In the genomic region with DNA sequence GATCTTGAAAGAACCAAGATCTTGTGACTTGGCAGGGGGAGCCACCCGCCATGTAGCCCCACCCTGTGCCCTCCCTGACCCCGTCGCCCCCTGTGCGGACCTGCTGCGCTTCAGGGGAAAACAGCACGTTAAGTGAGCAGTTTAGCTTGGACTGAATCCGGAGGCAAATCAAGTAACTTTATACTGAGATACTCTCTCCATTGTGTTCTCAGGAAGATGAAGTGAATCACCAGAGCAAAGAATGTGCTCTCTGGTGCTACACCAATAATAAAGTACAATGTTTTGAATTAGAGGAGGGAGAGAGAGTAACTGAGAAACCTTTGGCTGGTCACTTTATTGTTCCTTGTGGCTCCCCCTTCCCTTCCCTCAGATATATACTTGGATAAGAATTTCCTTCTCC, we compare ENCODE assay signal across 22 cellular contexts.
DNase-seq lines count a peak whose midpoint lies in the region; ATAC-seq and TF ChIP-seq lines count a peak whose summit lies in the region.
"Had no signal": no experiment of that assay in that cellular context is flagged by ENCODE, and none has a peak within 500 bp of the region (broad histone marks: within the 10 kb centered on the region; RNA-seq: fewer than 3 reads in every experiment).

No MANE protein-coding gene starts in this region.

- H3K4me3 ChIP-seq in esophagus muscularis mucosa (no peak overlapping the region), mesenchymal stem cell (ENCODE audit: insufficient read depth in 1 of 2, low read depth in 1 of 2, low read length in 2 of 2) (no peak overlapping the region)
- H3K4me3 ChIP-seq: dorsolateral prefrontal cortex, transverse colon had no signal

- H2BK120ac ChIP-seq in mesenchymal stem cell (ENCODE audit: low read depth, low read length), result no peak overlapping the region

- H3K27me3 ChIP-seq in esophagus muscularis mucosa (no peaks in the 10 kb centered on the region), mesenchymal stem cell (ENCODE audit: control insufficient read depth in 1 of 2, insufficient read depth in 1 of 2, low read length in 2 of 2) (peaks cover 0 to 6% of the 10 kb centered on the region in 2 experiments)
- H3K27me3 ChIP-seq: transverse colon had no signal

- intact Hi-C loops in esophagus muscularis mucosa (cut with DNase I), result no loop called here

- no peak overlapping the region for H2BK15ac ChIP-seq in mesenchymal stem cell (ENCODE audit: low read depth, poor library complexity, severe bottlenecking)

- no peak overlapping the region for H3K4me2 ChIP-seq in mesenchymal stem cell (ENCODE audit: low read length, poor library complexity, severe bottlenecking)

- H3K18ac ChIP-seq in mesenchymal stem cell (ENCODE audit: low read depth in 1 of 2, low read length in 2 of 2), result no peak overlapping the region

- H3K36me3 ChIP-seq in esophagus muscularis mucosa, result no peaks in the 10 kb centered on the region
- no peaks in the 10 kb centered on the region for H3K36me3 ChIP-seq in mesenchymal stem cell (ENCODE audit: control insufficient read depth in 1 of 2, insufficient read depth in 2 of 2, low read depth in 1 of 2, low read length in 2 of 2)
- H3K36me3 ChIP-seq: transverse colon had no signal

- H2AK5ac ChIP-seq in mesenchymal stem cell (ENCODE audit: low read length, severe bottlenecking), result no peak overlapping the region

- DNase-seq in AG08395 (ENCODE audit: low spot score) (peak; percentile 56), HT1080 (ENCODE audit: low read depth) (peak; percentile 42), esophagus muscularis mucosa (ENCODE audit: extremely low spot score) (peak; percentile 72), mesenchymal stem cell (no peak), Ammon's horn (ENCODE audit: low spot score) (no peak), GOT3 (lab: John Stamatoyannopoulos, UW) (no peak)
- DNase-seq: activated naive CD8-positive, alpha-beta T cell treated with anti-CD3 and anti-CD28 coated beads for 36 hours; dorsolateral prefrontal cortex; hippocampal formation; Kasumi-1; midbrain; NCI-H1417; NCI-H526 treated with DMSO at 0.1 percent for 48 hours; retina; SHP77 treated with DMSO at 0.1 percent for 48 hours; stimulated activated CD4-positive, alpha-beta T cell treated with anti-CD3 and anti-CD28 coated beads, Interleukin-1b, Interleukin-23, amount 100 ng/mL, for 48 hours; stimulated activated naive CD8-positive, alpha-beta T cell treated with anti-CD3 and anti-CD28 coated beads, Interleukin-15, Interleukin-2, amounts not matched to agents 100 U/mL and 50 U/mL, for 24 hours; transverse colon had no signal

- H4K8ac ChIP-seq in mesenchymal stem cell (ENCODE audit: low read length), result no peak overlapping the region

- no peaks in the 10 kb centered on the region for H3K79me1 ChIP-seq in mesenchymal stem cell (replicated peaks; ENCODE audit: low read length, poor library complexity, severe bottlenecking)

- H2BK5ac ChIP-seq in mesenchymal stem cell (ENCODE audit: low read depth, low read length, poor library complexity, severe bottlenecking), result no peak overlapping the region

- H2AFZ ChIP-seq in mesenchymal stem cell (ENCODE audit: low read depth, low read length), result no peak overlapping the region

- no peak overlapping the region for H3K4ac ChIP-seq in mesenchymal stem cell (ENCODE audit: low read depth in 1 of 2, low read length in 2 of 2)

- 63% methylated on average over 3 of the region's 7 CpGs for WGBS in esophagus muscularis mucosa
- 81% methylated on average over 6 of the region's 7 CpGs for WGBS in mesenchymal stem cell

- peak overlapping the region; percentile 23 for H3K9ac ChIP-seq in mesenchymal stem cell (ENCODE audit: low read length)

- H3K9me3 ChIP-seq in esophagus muscularis mucosa, result no peaks in the 10 kb centered on the region
- H3K9me3 ChIP-seq in mesenchymal stem cell (ENCODE audit: control insufficient read depth, low read length), result no peaks in the 10 kb centered on the region
- H3K9me3 ChIP-seq: transverse colon had no signal

- TF ChIP-seq EP300 in esophagus muscularis mucosa (IDR thresholded peaks at IDR 0.05), result no peak

- H4K91ac ChIP-seq in mesenchymal stem cell (ENCODE audit: low read length), result no peak overlapping the region

- ATAC-seq in GM18868 (IDR thresholded peaks at IDR 0.05; ENCODE audit: unreplicated experiment), result no peak
- no peak for ATAC-seq in HG03135 (IDR thresholded peaks at IDR 0.05; ENCODE audit: unreplicated experiment)
- ATAC-seq: esophagus mucosa; HCT116; stimulated activated naive CD8-positive, alpha-beta T cell treated with anti-CD3 and anti-CD28 coated beads, Interleukin-15, Interleukin-2, amounts not matched to agents 100 U/mL and 50 U/mL, for 24 hours had no signal

- no peak for TF ChIP-seq POLR2A in esophagus muscularis mucosa (IDR thresholded peaks at IDR 0.05; ENCODE audit: low read depth)

- H3K27ac ChIP-seq in esophagus muscularis mucosa (replicated peaks in 1 of 4) (peak overlapping the region in 1 of 4 donors; percentile 22), mesenchymal stem cell (ENCODE audit: low read length, poor library complexity, severe bottlenecking) (no peak overlapping the region)
- H3K27ac ChIP-seq: transverse colon had no signal

- H3K14ac ChIP-seq in mesenchymal stem cell (ENCODE audit: low read length in 2 of 2), result no peak overlapping the region

- H3K4me1 ChIP-seq in esophagus muscularis mucosa (peaks cover 0 to 7% (median 0%) of the 10 kb centered on the region in 4 donors), mesenchymal stem cell (ENCODE audit: control insufficient read depth, insufficient read depth, low read depth, low read length) (no peaks in the 10 kb centered on the region)
- H3K4me1 ChIP-seq: transverse colon had no signal

- no peak for TF ChIP-seq CTCF in esophagus muscularis mucosa (IDR thresholded peaks at IDR 0.05)

- H2BK12ac ChIP-seq in mesenchymal stem cell (ENCODE audit: low read length in 2 of 2), result no peak overlapping the region

- no peak overlapping the region for H3K23ac ChIP-seq in mesenchymal stem cell (ENCODE audit: low read length in 2 of 2)

Comparison
In these comparisons a context has a peak if more than half of its experiments do, and no peak if none do; other contexts are left out.
1. DNase-seq: peak in AG08395 (single experiment), HT1080 (single experiment) and esophagus muscularis mucosa (single experiment); none in mesenchymal stem cell (single experiment), Ammon's horn (single experiment) and GOT3 (single experiment).